8 cellular contexts compared by ENCODE assay signal in the genomic region with DNA sequence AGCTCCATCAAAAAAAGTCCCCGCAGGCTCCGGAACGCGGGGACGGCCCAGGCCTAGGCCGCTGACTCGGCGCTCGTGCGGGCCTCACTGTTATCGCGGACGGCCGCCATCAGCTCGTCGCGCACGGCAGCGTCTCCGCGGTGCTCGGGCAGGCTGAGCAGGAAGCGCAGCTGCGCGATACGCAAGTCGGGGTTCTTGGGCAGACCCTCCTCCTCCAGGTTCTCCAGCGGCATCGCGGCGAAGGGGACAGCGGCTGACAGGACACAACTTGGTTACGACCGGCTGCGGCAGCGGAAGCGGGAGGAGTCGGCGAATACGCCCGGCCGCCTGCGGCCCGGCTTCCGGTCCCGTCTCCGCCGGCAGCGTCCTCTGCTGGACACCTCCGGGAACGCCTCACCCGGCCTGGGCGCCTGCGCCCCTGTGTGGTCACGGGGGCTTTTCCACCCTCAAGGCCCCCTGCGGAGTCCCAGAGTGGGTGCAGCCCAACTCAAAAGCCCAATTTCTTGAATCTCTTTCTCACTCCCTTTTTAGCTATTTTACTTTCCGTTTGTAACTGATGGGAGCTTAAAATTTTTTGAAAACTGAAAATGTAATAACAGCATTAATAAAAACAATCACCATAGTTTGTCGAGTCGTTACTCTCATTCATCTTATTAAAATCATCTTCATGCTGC. TPM values are rescaled to one million over a fixed set of nuclear protein-coding genes. Genes with fewer than 3 reads are reported as not detected.
DNase-seq lines count a peak whose midpoint lies in the region; ATAC-seq and TF ChIP-seq lines count a peak whose summit lies in the region.

A gene (minus strand): TSS at position 308 of the 674 bp plus-strand sequence. CDS start 75 bp downstream, at position 233.

- peak; percentile 86 for DNase-seq in ELR (ENCODE audit: low read depth)
- peak; percentile 92 for DNase-seq in activated effector memory CD4-positive, alpha-beta T cell treated with Interleukin-2 at 50 U/mL for 16 hours
- DNase-seq in fibroblast of the conjunctiva (ENCODE audit: low read depth) = peak; percentile 49
- peak; percentile 95 for DNase-seq in nephron progenitor cell
- peak; percentile 88 for DNase-seq in stomach

- no peaks in the 10 kb centered on the region for H3K27me3 ChIP-seq in KMS-11 (ENCODE audit: insufficient read depth, low read depth)
- peaks cover 0 to 12% (median 3%) of the 10 kb centered on the region in 3 donors for H3K27me3 ChIP-seq in stomach

- peak within 1 kb of the TSS; percentile 92 for H2AFZ ChIP-seq in KMS-11 (ENCODE audit: low read depth)

- H3K9me3 Mint-ChIP-seq in nephron progenitor cell = no peaks in the 10 kb centered on the region

- H3K4me1 Mint-ChIP-seq in nephron progenitor cell = peaks cover 38% of the 10 kb centered on the region

- no peaks in the 10 kb centered on the region for H3K9me3 ChIP-seq in stomach

- TF ChIP-seq POLR2A in Raji (IDR thresholded peaks at IDR 0.05; ENCODE audit: insufficient read depth, low read depth, low read length) (peak; percentile 89), stomach (IDR thresholded peaks at IDR 0.05) (no peak)

- ATAC-seq in GM21737 (IDR thresholded peaks at IDR 0.05; ENCODE audit: unreplicated experiment) = peak; percentile 95

- H3K27ac ChIP-seq in KMS-11 = peak within 1 kb of the TSS; percentile 55
- H3K27ac ChIP-seq in stomach = peak within 1 kb of the TSS; percentile 84 to 91 (median 89)

- H3K4me1 ChIP-seq in KMS-11 (ENCODE audit: low read depth, poor library complexity, severe bottlenecking) (peaks cover 17% of the 10 kb centered on the region), stomach (peaks cover 15 to 42% (median 27%) of the 10 kb centered on the region in 4 donors)

- TF ChIP-seq EP300 in stomach (IDR thresholded peaks at IDR 0.05) = no peak

- 2 to 3% (median 2%) methylated on average over 26 to 59 of the region's 59 CpGs for WGBS in stomach, 5 donors

- peaks cover 21% of the 10 kb centered on the region for H3K36me3 Mint-ChIP-seq in nephron progenitor cell (ENCODE audit: low read depth)

- no peaks in the 10 kb centered on the region for H3K27me3 Mint-ChIP-seq in nephron progenitor cell (ENCODE audit: low read depth, poor library complexity)

- H3K4me2 ChIP-seq in KMS-11 = peak within 1 kb of the TSS; percentile 71; the same call in 1 of the 2 replicates

- H3K79me2 ChIP-seq in KMS-11 (ENCODE audit: insufficient read depth, low read depth) = peaks cover 19% of the 10 kb centered on the region

- intact Hi-C loops in stomach (cut with DNase I; ENCODE audit: low total_unique reads) = no loop called here

- H3K27ac Mint-ChIP-seq in nephron progenitor cell = peak within 1 kb of the TSS; percentile 84

- peak within 1 kb of the TSS; percentile 86 for H3K9ac ChIP-seq in KMS-11

- TF ChIP-seq CTCF in KMS-11 (conservative IDR thresholded peaks at IDR 0.05; ENCODE audit: low read depth, low read length) (peak; percentile 74), nephron progenitor cell (IDR thresholded peaks at IDR 0.05) (peak; percentile 100), stomach (IDR thresholded peaks at IDR 0.05) (peak in 5 of 7 experiments; percentile 88 to 99 (median 98))

- H3K36me3 ChIP-seq in KMS-11 (ENCODE audit: insufficient read depth) (no peaks in the 10 kb centered on the region), stomach (peaks cover 18 to 36% (median 33%) of the 10 kb centered on the region in 4 donors)

- H3K4me3 ChIP-seq in KMS-11 (IDR thresholded peaks at IDR 0.05; ENCODE audit: insufficient read depth, low read depth, low read length) = no peak within 1 kb of the TSS
- H3K4me3 ChIP-seq in stomach = peak within 1 kb of the TSS; percentile 72 to 94 (median 84)

- H3K4me3 Mint-ChIP-seq in nephron progenitor cell = peak within 1 kb of the TSS; percentile 93

- no peaks in the 10 kb centered on the region for H4K20me1 ChIP-seq in KMS-11 (ENCODE audit: insufficient read depth)

RNA-seq across cellular contexts. Expression of the gene that starts here (rescaled TPM):
- 10 to 100 TPM; 15.8 to 98.5 (median 57.4) TPM for total RNA-seq in stomach
- 10 to 100 TPM; 53.4 to 66.9 (median 53.6) TPM for polyA plus RNA-seq in stomach
